In genomic region chr17:27573971-27574525, GRCh38 we compare ENCODE assay signal across 10 cellular contexts. TPM values are rescaled to one million over a fixed set of nuclear protein-coding genes. Genes with fewer than 3 reads are reported as not detected.
DNase-seq lines count a peak whose midpoint lies in the region; ATAC-seq, FAIRE-seq and TF ChIP-seq lines count a peak whose summit lies in the region.
"Had no signal": no experiment of that assay in that cellular context is flagged by ENCODE, and none has a peak within 500 bp of the region (broad histone marks: within the 10 kb centered on the region; RNA-seq: fewer than 3 reads in every experiment).

No MANE protein-coding gene starts in this region.

- no peak overlapping the region for H3K4me3 Mint-ChIP-seq in activated CD8-positive, alpha-beta T cell treated with anti-CD3 and anti-CD28 coated beads for 36 hours
- H3K4me3 Mint-ChIP-seq in endothelial cell (ENCODE audit: unreplicated experiment): no peak overlapping the region
- H3K4me3 Mint-ChIP-seq: CD4-positive, alpha-beta T cell; IgD-negative memory B cell had no signal

- no peaks in the 10 kb centered on the region for H3K9me3 ChIP-seq in A549

- H3K36me3 Mint-ChIP-seq in activated CD8-positive, alpha-beta T cell treated with anti-CD3 and anti-CD28 coated beads for 36 hours (ENCODE audit: low read depth): peaks cover 17% of the 10 kb centered on the region
- no peaks in the 10 kb centered on the region for H3K36me3 Mint-ChIP-seq in endothelial cell (ENCODE audit: low read depth, unreplicated experiment)

- TF ChIP-seq CTCF in A549 (IDR thresholded peaks at IDR 0.05): no peak
- TF ChIP-seq CTCF in activated CD8-positive, alpha-beta T cell treated with anti-CD3 and anti-CD28 coated beads for 36 hours (IDR thresholded peaks at IDR 0.05): no peak
- TF ChIP-seq CTCF in foreskin fibroblast (IDR thresholded peaks at IDR 0.05; ENCODE audit: low read depth, low read length): no peak
- TF ChIP-seq CTCF in endothelial cell (IDR thresholded peaks at IDR 0.05; ENCODE audit: unreplicated experiment): no peak

- POLR2A ChIA-PET in A549 (lab: Yijun Ruan, JAX): no interaction called here
- POLR2A ChIA-PET in activated CD8-positive, alpha-beta T cell treated with anti-CD3 and anti-CD28 coated beads for 36 hours (lab: Charles Lee): interaction anchor here (1.0 to 2.1 kb wide), 5 partner anchors 20 to 280 kb away, joined by 3 to 7 read pairs (median 4); no protein-coding TSS in a partner anchor

- ATAC-seq in A549 (no peak), GM21825 (IDR thresholded peaks at IDR 0.05; ENCODE audit: unreplicated experiment) (no peak)
- no peak for ATAC-seq in activated CD8-positive, alpha-beta T cell treated with anti-CD3 and anti-CD28 coated beads for 36 hours

- H3K9me3 Mint-ChIP-seq in activated CD8-positive, alpha-beta T cell treated with anti-CD3 and anti-CD28 coated beads for 36 hours: no peaks in the 10 kb centered on the region
- no peaks in the 10 kb centered on the region for H3K9me3 Mint-ChIP-seq in endothelial cell (ENCODE audit: unreplicated experiment)
- H3K9me3 Mint-ChIP-seq: CD4-positive, alpha-beta T cell; IgD-negative memory B cell had no signal

- FAIRE-seq in A549 (lab: Jason Lieb, UNC): no peak
- FAIRE-seq in GM12892 (lab: Jason Lieb, UNC): peak; percentile 38

- no peaks in the 10 kb centered on the region for H3K27me3 Mint-ChIP-seq in activated CD8-positive, alpha-beta T cell treated with anti-CD3 and anti-CD28 coated beads for 36 hours
- peaks cover 8% of the 10 kb centered on the region for H3K27me3 Mint-ChIP-seq in endothelial cell (ENCODE audit: unreplicated experiment)
- H3K27me3 Mint-ChIP-seq: CD4-positive, alpha-beta T cell; IgD-negative memory B cell had no signal

- TF ChIP-seq EP300 in A549 (IDR thresholded peaks at IDR 0.05): no peak

- intact Hi-C loops in activated CD8-positive, alpha-beta T cell treated with anti-CD3 and anti-CD28 coated beads for 36 hours (cut with micrococcal nuclease): loop anchor here (5.0 kb wide), 1 partner anchor 102 kb away; no protein-coding TSS in a partner anchor

- H3K4me1 ChIP-seq in A549: peaks cover 86% of the 10 kb centered on the region

- TF ChIP-seq RAD21 in A549 (conservative IDR thresholded peaks at IDR 0.05 in 1 of 2, IDR thresholded peaks at IDR 0.05 in 1 of 2): no peak

- H3K4me3 ChIP-seq in A549 (no peak overlapping the region), foreskin fibroblast (ENCODE audit: low read depth in 1 of 2, low read length in 2 of 2) (no peak overlapping the region)

- peak overlapping the region; percentile 60 for H3K27ac Mint-ChIP-seq in activated CD8-positive, alpha-beta T cell treated with anti-CD3 and anti-CD28 coated beads for 36 hours
- H3K27ac Mint-ChIP-seq in endothelial cell (ENCODE audit: unreplicated experiment): no peak overlapping the region
- H3K27ac Mint-ChIP-seq: CD4-positive, alpha-beta T cell had no signal

- no peak for TF ChIP-seq POLR2A in A549 (IDR thresholded peaks at IDR 0.05; ENCODE audit: low read length)
- TF ChIP-seq POLR2A in GM12892 (IDR thresholded peaks at IDR 0.05; ENCODE audit: low read depth, low read length): no peak

- CTCF ChIA-PET in A549 (lab: Yijun Ruan, JAX): interaction anchor here (0.6 to 25.8 kb wide), 10 partner anchors 10 to 337 kb away, joined by 3 to 523 read pairs (median 4); partner anchors contain the start of gene KSR1
- CTCF ChIA-PET in activated CD8-positive, alpha-beta T cell treated with anti-CD3 and anti-CD28 coated beads for 36 hours (lab: Charles Lee): interaction anchor here (0.9 to 6.2 kb wide), 9 partner anchors 8 to 192 kb away, joined by 3 to 39 read pairs (median 3); partner anchors contain the start of gene KSR1

- H3K4me2 ChIP-seq in A549: no peak overlapping the region; the same call in 2 of the 3 replicates

- 85% methylated on average over 4 of the region's 4 CpGs for WGBS in A549 (ENCODE audit: missing lambda C conversion rate)

- H3K4me1 Mint-ChIP-seq in activated CD8-positive, alpha-beta T cell treated with anti-CD3 and anti-CD28 coated beads for 36 hours (ENCODE audit: low read depth): peaks cover 84% of the 10 kb centered on the region
- peaks cover 3% of the 10 kb centered on the region for H3K4me1 Mint-ChIP-seq in endothelial cell (ENCODE audit: unreplicated experiment)

- H3K27ac ChIP-seq in A549: peak overlapping the region; percentile 10 to 87

- DNase-seq in A549 (ENCODE audit: low read depth in 1 of 2, low spot score in 1 of 2) (peak in 1 of 2 experiments; percentile 42), GM12892 (ENCODE audit: insufficient read length) (no peak), foreskin fibroblast (peak; percentile 23 to 47), endothelial cell (ENCODE audit: low spot score) (no peak), NOMO-1 (lab: John Stamatoyannopoulos, UW; ENCODE audit: unreplicated experiment in 2 of 2) (no peak)
- peak; percentile 33 for DNase-seq in activated CD8-positive, alpha-beta T cell treated with anti-CD3 and anti-CD28 coated beads for 36 hours
- no peak for DNase-seq in stimulated activated CD4-positive, alpha-beta T cell treated with anti-CD3 and anti-CD28 coated beads, Interleukin-2, amount 100 ng/mL, for 48 hours
- DNase-seq: CD4-positive, alpha-beta T cell had no signal

TF ChIP-seq in A549, 52 proteins besides CTCF, POLR2A, EP300 and RAD21:
- no peak for TF ChIP-seq EHF (CRISPR knock-in tag; IDR thresholded peaks at IDR 0.05)
- TF ChIP-seq MAFK (IDR thresholded peaks at IDR 0.05; ENCODE audit: partially characterized antibody): peak; percentile 99
- no peak for TF ChIP-seq FOXS1 (CRISPR knock-in tag; IDR thresholded peaks at IDR 0.05)
- TF ChIP-seq USF2 (IDR thresholded peaks at IDR 0.05): no peak
- TF ChIP-seq HOXA7 (CRISPR knock-in tag; IDR thresholded peaks at IDR 0.05): no peak
- no peak for TF ChIP-seq FOSL2 (IDR thresholded peaks at IDR 0.05)
- TF ChIP-seq FOSL2 (CRISPR knock-in tag; IDR thresholded peaks at IDR 0.05): 0 out of 2 replicates have a peak, but pooled peaks have one; percentile 19
- TF ChIP-seq JUN (IDR thresholded peaks at IDR 0.05): no peak
- peak; percentile 94 for TF ChIP-seq NFE2L2 (conservative IDR thresholded peaks at IDR 0.05; ENCODE audit: low read length)
- TF ChIP-seq JUNB (IDR thresholded peaks at IDR 0.05): no peak
- no peak for TF ChIP-seq HES2 (IDR thresholded peaks at IDR 0.05)

RNA-seq across cellular contexts. Expression of gene LGALS9, which starts 56.9 kb away (rescaled TPM):
- polyA plus RNA-seq in A549 (2011; rRNA removed) (1.2 and 1.8 TPM in 2 replicates), A549 (2017; fragmentation: RNase III; extraction: RNeasy Plus Mini Kit Qiagen cat#74134 plus additional on column Dnase treatment) (1.3 to 1.6 TPM (median 1.5 TPM) in 3 replicates)
- polyA plus RNA-seq in A549 (2012; cell fraction: cytosol; rRNA removed): 0.86 and 1.0 TPM in 2 replicates
- 6.1 and 6.7 TPM in 2 replicates for polyA plus RNA-seq in A549 (2012; cell fraction: nucleus; rRNA removed)
- polyA minus RNA-seq in A549 (2011; rRNA and poly(A)+ RNA removed): 2.7 and 4.3 TPM in 2 replicates
- polyA plus RNA-seq in GM12892 (2012; ENCODE audit: missing spikeins): 125 TPM
- 10 to 100 TPM; 17.3 to 18.4 TPM for total RNA-seq in activated CD8-positive, alpha-beta T cell treated with anti-CD3 and anti-CD28 coated beads for 36 hours
- total RNA-seq in endothelial cell (ENCODE audit: unreplicated experiment): 5.8 TPM

Comparison
In these comparisons a context has a peak if more than half of its experiments do, and no peak if none do; other contexts are left out.
1. DNase-seq: peak in activated CD8-positive, alpha-beta T cell treated with anti-CD3 and anti-CD28 coated beads for 36 hours (single experiment) and foreskin fibroblast (2 of 2); none in GM12892 (single experiment), endothelial cell (single experiment), stimulated activated CD4-positive, alpha-beta T cell treated with anti-CD3 and anti-CD28 coated beads, Interleukin-2, amount 100 ng/mL, for 48 hours (0 of 2) and NOMO-1 (0 of 2).